8 cellular contexts compared by ENCODE assay signal in the genomic region with DNA sequence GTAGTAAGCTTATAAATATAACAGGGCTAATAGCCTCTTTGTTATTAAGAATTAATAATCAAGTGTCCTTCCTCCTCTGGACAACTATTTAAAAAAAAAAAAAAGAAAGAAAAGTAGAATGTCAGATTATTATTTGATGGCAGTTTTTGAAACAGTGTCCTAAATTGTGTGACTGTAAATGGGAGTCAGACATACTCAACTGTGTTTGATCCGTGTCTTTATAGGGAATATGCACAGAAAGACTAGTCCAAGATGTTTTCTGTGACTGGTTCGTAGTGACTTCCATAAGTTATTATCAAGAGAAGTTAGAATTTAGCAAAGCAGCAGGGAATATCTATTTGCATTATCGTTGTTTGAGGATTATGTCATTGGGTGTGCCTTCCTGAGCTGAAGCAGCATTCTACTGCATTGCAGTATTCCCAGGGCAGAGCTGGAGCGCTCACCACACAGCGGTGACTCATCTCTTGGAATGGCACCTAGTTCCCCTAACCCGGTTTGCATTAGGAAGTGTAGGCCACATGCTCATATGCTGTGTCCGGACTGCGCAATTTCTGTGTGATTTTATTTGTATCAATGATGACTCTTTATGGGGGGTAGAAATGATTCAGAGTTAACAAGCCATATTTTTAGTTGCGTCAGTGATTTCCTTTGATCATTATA. TPM values are rescaled to one million over a fixed set of nuclear protein-coding genes. Genes with fewer than 3 reads are reported as not detected.
DNase-seq lines count a peak whose midpoint lies in the region; ATAC-seq and TF ChIP-seq lines count a peak whose summit lies in the region.

No MANE protein-coding gene starts in this region.

- peaks cover 31% of the 10 kb centered on the region for H3K36me3 ChIP-seq in HUES48 (ENCODE audit: control insufficient read depth, insufficient read depth, low read length)

- H3K4me3 Mint-ChIP-seq in progenitor cell of endocrine pancreas (ENCODE audit: low read depth): no peak overlapping the region
- no peak overlapping the region for H3K4me3 Mint-ChIP-seq in activated T-helper 1 cell treated with anti-CD3 and anti-CD28 coated beads, Interleukin-12 subunit alpha, Interleukin-12 subunit beta, Interleukin-2, Interleukin-4 antibody, amounts not matched to agents 30 ng/mL and 10 ng/mL and 1 ng/mL, durations not matched to agents 14 hours and 24 hours and 36 hours

- H3K9me3 ChIP-seq in HUES48 (ENCODE audit: control insufficient read depth, insufficient read depth, low read length): no peaks in the 10 kb centered on the region

- H3K9me3 Mint-ChIP-seq in progenitor cell of endocrine pancreas (ENCODE audit: low read depth): no peaks in the 10 kb centered on the region
- no peaks in the 10 kb centered on the region for H3K9me3 Mint-ChIP-seq in activated T-helper 1 cell treated with anti-CD3 and anti-CD28 coated beads, Interleukin-12 subunit alpha, Interleukin-12 subunit beta, Interleukin-2, Interleukin-4 antibody, amounts not matched to agents 30 ng/mL and 10 ng/mL and 1 ng/mL, durations not matched to agents 14 hours and 24 hours and 36 hours

- H3K4me3 ChIP-seq in AG09309 (ENCODE audit: control insufficient read depth, low read depth, low read length) (no peak overlapping the region), HUES48 (ENCODE audit: low read depth, low read length) (no peak overlapping the region), WI38 (ENCODE audit: low read depth, low read length) (peak overlapping the region; percentile 15; the same call in 1 of the 2 replicates)

- DNase-seq in AG09309 (ENCODE audit: low read depth): peak; percentile 98
- DNase-seq in head of caudate nucleus: peak in 41 of 42 donors; percentile 39 to 93 (median 74)
- DNase-seq in progenitor cell of endocrine pancreas (ENCODE audit: low spot score, unreplicated experiment): no peak
- DNase-seq in RPMI8226: no peak
- no peak for DNase-seq in activated T-helper 1 cell treated with anti-CD3 and anti-CD28 coated beads, Interleukin-12 subunit alpha, Interleukin-12 subunit beta, Interleukin-2, Interleukin-4 antibody, amounts not matched to agents 30 ng/mL and 10 ng/mL and 1 ng/mL, durations not matched to agents 14 hours and 24 hours and 36 hours (ENCODE audit: low spot score)

- peaks cover 10% of the 10 kb centered on the region for H3K4me1 Mint-ChIP-seq in progenitor cell of endocrine pancreas (ENCODE audit: low read depth)
- H3K4me1 Mint-ChIP-seq in activated T-helper 1 cell treated with anti-CD3 and anti-CD28 coated beads, Interleukin-12 subunit alpha, Interleukin-12 subunit beta, Interleukin-2, Interleukin-4 antibody, amounts not matched to agents 30 ng/mL and 10 ng/mL and 1 ng/mL, durations not matched to agents 14 hours and 24 hours and 36 hours (ENCODE audit: low read depth): peaks cover 41% of the 10 kb centered on the region

- H3K9ac ChIP-seq in HUES48 (ENCODE audit: low read depth, low read length): no peak overlapping the region

- peak overlapping the region; percentile 3 for H3K27ac ChIP-seq in HUES48 (ENCODE audit: low read depth, low read length)

- peaks cover 8% of the 10 kb centered on the region; the same call in 1 of the 2 replicates for H3K4me1 ChIP-seq in HUES48 (ENCODE audit: control insufficient read depth, insufficient read depth, low read length)

- no peaks in the 10 kb centered on the region for H3K27me3 Mint-ChIP-seq in progenitor cell of endocrine pancreas
- H3K27me3 Mint-ChIP-seq in activated T-helper 1 cell treated with anti-CD3 and anti-CD28 coated beads, Interleukin-12 subunit alpha, Interleukin-12 subunit beta, Interleukin-2, Interleukin-4 antibody, amounts not matched to agents 30 ng/mL and 10 ng/mL and 1 ng/mL, durations not matched to agents 14 hours and 24 hours and 36 hours (ENCODE audit: insufficient read depth): no peaks in the 10 kb centered on the region

- TF ChIP-seq CTCF in AG09309 (IDR thresholded peaks at IDR 0.05; ENCODE audit: control insufficient read depth, insufficient read depth, low read depth, low read length, missing control alignments): no peak
- TF ChIP-seq CTCF in WI38 (IDR thresholded peaks at IDR 0.05; ENCODE audit: low read depth, low read length): no peak
- TF ChIP-seq CTCF in progenitor cell of endocrine pancreas (IDR thresholded peaks at IDR 0.05; ENCODE audit: unreplicated experiment): no peak

- intact Hi-C loops in head of caudate nucleus (cut with DNase I): no loop called here
- intact Hi-C loops in activated T-helper 1 cell treated with anti-CD3 and anti-CD28 coated beads, Interleukin-12 subunit alpha, Interleukin-12 subunit beta, Interleukin-2, Interleukin-4 antibody, amounts not matched to agents 30 ng/mL and 10 ng/mL and 1 ng/mL, durations not matched to agents 14 hours and 24 hours and 36 hours (cut with micrococcal nuclease): no loop called here

- no peaks in the 10 kb centered on the region for H3K27me3 ChIP-seq in HUES48 (ENCODE audit: control insufficient read depth, insufficient read depth, low read length)

- H3K27ac Mint-ChIP-seq in progenitor cell of endocrine pancreas: peak overlapping the region; percentile 86
- H3K27ac Mint-ChIP-seq in activated T-helper 1 cell treated with anti-CD3 and anti-CD28 coated beads, Interleukin-12 subunit alpha, Interleukin-12 subunit beta, Interleukin-2, Interleukin-4 antibody, amounts not matched to agents 30 ng/mL and 10 ng/mL and 1 ng/mL, durations not matched to agents 14 hours and 24 hours and 36 hours: no peak overlapping the region

- ATAC-seq in GM18520 (IDR thresholded peaks at IDR 0.05; ENCODE audit: unreplicated experiment): no peak

- H3K36me3 Mint-ChIP-seq in progenitor cell of endocrine pancreas (ENCODE audit: insufficient read depth): peaks cover 6% of the 10 kb centered on the region
- peaks cover 28% of the 10 kb centered on the region for H3K36me3 Mint-ChIP-seq in activated T-helper 1 cell treated with anti-CD3 and anti-CD28 coated beads, Interleukin-12 subunit alpha, Interleukin-12 subunit beta, Interleukin-2, Interleukin-4 antibody, amounts not matched to agents 30 ng/mL and 10 ng/mL and 1 ng/mL, durations not matched to agents 14 hours and 24 hours and 36 hours (ENCODE audit: low read depth)

RNA-seq across cellular contexts. Expression of a gene that starts 7.9 kb away (rescaled TPM):
- 501 and 519 TPM in 2 replicates for total RNA-seq in progenitor cell of endocrine pancreas
- total RNA-seq in activated T-helper 1 cell treated with anti-CD3 and anti-CD28 coated beads, Interleukin-12 subunit alpha, Interleukin-12 subunit beta, Interleukin-2, Interleukin-4 antibody, amounts not matched to agents 30 ng/mL and 10 ng/mL and 1 ng/mL, durations not matched to agents 14 hours and 24 hours and 36 hours: 241 and 254 TPM in 2 replicates

Comparison
In these comparisons a context has a peak if more than half of its experiments do, and no peak if none do; other contexts are left out.
1. DNase-seq: peak in AG09309 (single experiment) and head of caudate nucleus (41 of 42); none in progenitor cell of endocrine pancreas (single experiment), RPMI8226 (single experiment) and activated T-helper 1 cell treated with anti-CD3 and anti-CD28 coated beads, Interleukin-12 subunit alpha, Interleukin-12 subunit beta, Interleukin-2, Interleukin-4 antibody, amounts not matched to agents 30 ng/mL and 10 ng/mL and 1 ng/mL, durations not matched to agents 14 hours and 24 hours and 36 hours (single experiment).